In genomic region chr2:225608136-225608535, GRCh38 we compare ENCODE assay signal across 28 cellular contexts.
"Had no signal": no experiment of that assay in that cellular context is flagged by ENCODE, and none has a peak within 500 bp of the region (broad histone marks: within the 10 kb centered on the region; RNA-seq: fewer than 3 reads in every experiment).

No MANE protein-coding gene starts in this region.

- H3K4me1 ChIP-seq: stomach, suprapubic skin, testis, thyroid gland, tibial artery, tibial nerve, transverse colon, upper lobe of left lung, upper lobe of right lung, uterus, vagina had no signal

- DNase-seq: stimulated activated CD4-positive, alpha-beta T cell treated with anti-CD3 and anti-CD28 coated beads, Interleukin-2, amount 100 ng/mL, for 48 hours; stimulated activated CD4-positive, alpha-beta T cell treated with anti-CD3 and anti-CD28 coated beads, Interleukin-4, amount 100 ng/mL, for 1 hour; stimulated activated CD4-positive, alpha-beta T cell treated with anti-CD3 and anti-CD28 coated beads, Interleukin-4, amount 100 ng/mL, for 24 hours; stimulated activated CD4-positive, alpha-beta T cell treated with anti-CD3 and anti-CD28 coated beads, Interleukin-4, amount 100 ng/mL, for 4 hours; stimulated activated CD8-positive, alpha-beta memory T cell treated with anti-CD3 and anti-CD28 coated beads, Interleukin-4, amount 100 ng/mL, for 48 hours; stimulated activated naive B cell treated with anti-CD40 and anti-IgM and Interleukin-4, amounts not matched to agents 10 μg/mL and 1 μg/mL and 100 μg/mL, for 72 hours; stimulated activated naive CD4-positive, alpha-beta T cell; stimulated activated naive CD4-positive, alpha-beta T cell treated with Interleukin-2 at 50 U/mL for 16 hours; stimulated activated naive CD8-positive, alpha-beta T cell treated with anti-CD3 and anti-CD28 coated beads, Interleukin-15, amount 100 ng/mL, for 72 hours; stimulated activated naive CD8-positive, alpha-beta T cell treated with anti-CD3 and anti-CD28 coated beads, Interleukin-15, Interleukin-2, amounts not matched to agents 100 U/mL and 50 U/mL, for 24 hours; stomach; substantia nigra; testis; thyroid gland; tibial artery; transverse colon; trophoblast cell; upper lobe of left lung; upper lobe of right lung; uterus had no signal

- H3K27me3 ChIP-seq: stomach, suprapubic skin, testis, thyroid gland, tibial artery, tibial nerve, transverse colon, upper lobe of left lung, upper lobe of right lung, uterus, vagina had no signal

- H3K9me3 Mint-ChIP-seq: stimulated activated memory B cell treated with anti-CD40 and anti-IgM and Interleukin-4, amounts not matched to agents 10 μg/mL and 1 μg/mL and 100 μg/mL, for 72 hours; stimulated activated naive CD8-positive, alpha-beta T cell treated with anti-CD3 and anti-CD28 coated beads, Interleukin-15, amount 100 ng/mL, for 72 hours; stimulated activated naive CD8-positive, alpha-beta T cell treated with anti-CD3 and anti-CD28 coated beads, Interleukin-15, Interleukin-2, amounts not matched to agents 100 ng/mL and 50 ng/mL, for 24 hours; type B pancreatic cell had no signal

- H3K27ac ChIP-seq: stomach, suprapubic skin, testis, thoracic aorta, thyroid gland, tibial artery, tibial nerve, transverse colon, upper lobe of left lung, upper lobe of right lung, uterus, vagina had no signal

- H3K4me3 ChIP-seq: stomach, suprapubic skin, testis, thoracic aorta, thyroid gland, tibial artery, tibial nerve, transverse colon, upper lobe of left lung, upper lobe of right lung, uterus, vagina had no signal

- H3K36me3 Mint-ChIP-seq: stimulated activated effector memory CD8-positive, alpha-beta T cell treated with anti-CD3 and anti-CD28 coated beads, Interleukin-12 subunit alpha, Interleukin-12 subunit beta, amount 100 ng/mL, for 72 hours; stimulated activated memory B cell treated with anti-CD40 and anti-IgM and Interleukin-4, amounts not matched to agents 10 μg/mL and 1 μg/mL and 100 μg/mL, for 72 hours; stimulated activated naive B cell treated with anti-CD40 and anti-IgM and Interleukin-4, amounts not matched to agents 10 μg/mL and 1 μg/mL and 100 μg/mL, for 72 hours; type B pancreatic cell had no signal

- H3K4me1 Mint-ChIP-seq: stimulated activated effector memory CD8-positive, alpha-beta T cell treated with anti-CD3 and anti-CD28 coated beads, Interleukin-12 subunit alpha, Interleukin-12 subunit beta, amount 100 ng/mL, for 72 hours; stimulated activated memory B cell treated with anti-CD40 and anti-IgM and Interleukin-4, amounts not matched to agents 10 μg/mL and 1 μg/mL and 100 μg/mL, for 72 hours; stimulated activated naive B cell treated with anti-CD40 and anti-IgM and Interleukin-4, amounts not matched to agents 10 μg/mL and 1 μg/mL and 100 μg/mL, for 72 hours; stimulated activated naive CD8-positive, alpha-beta T cell treated with anti-CD3 and anti-CD28 coated beads, Interleukin-15, amount 100 ng/mL, for 72 hours had no signal

- H3K4me3 Mint-ChIP-seq: stimulated activated effector memory CD8-positive, alpha-beta T cell treated with anti-CD3 and anti-CD28 coated beads, Interleukin-12 subunit alpha, Interleukin-12 subunit beta, amount 100 ng/mL, for 72 hours; stimulated activated memory B cell treated with anti-CD40 and anti-IgM and Interleukin-4, amounts not matched to agents 10 μg/mL and 1 μg/mL and 100 μg/mL, for 72 hours; stimulated activated naive B cell treated with anti-CD40 and anti-IgM and Interleukin-4, amounts not matched to agents 10 μg/mL and 1 μg/mL and 100 μg/mL, for 72 hours; stimulated activated naive CD8-positive, alpha-beta T cell treated with anti-CD3 and anti-CD28 coated beads, Interleukin-15, amount 100 ng/mL, for 72 hours; stimulated activated naive CD8-positive, alpha-beta T cell treated with anti-CD3 and anti-CD28 coated beads, Interleukin-15, Interleukin-2, amounts not matched to agents 100 ng/mL and 50 ng/mL, for 24 hours; type B pancreatic cell had no signal

- H3K27me3 Mint-ChIP-seq: stimulated activated memory B cell treated with anti-CD40 and anti-IgM and Interleukin-4, amounts not matched to agents 10 μg/mL and 1 μg/mL and 100 μg/mL, for 72 hours; stimulated activated naive B cell treated with anti-CD40 and anti-IgM and Interleukin-4, amounts not matched to agents 10 μg/mL and 1 μg/mL and 100 μg/mL, for 72 hours; stimulated activated naive CD8-positive, alpha-beta T cell treated with anti-CD3 and anti-CD28 coated beads, Interleukin-15, Interleukin-2, amounts not matched to agents 100 ng/mL and 50 ng/mL, for 24 hours; type B pancreatic cell had no signal

- H3K9me3 ChIP-seq: stomach, suprapubic skin, testis, thoracic aorta, thyroid gland, tibial artery, tibial nerve, transverse colon, upper lobe of left lung, upper lobe of right lung, uterus, vagina had no signal

- ATAC-seq: stimulated activated effector memory CD8-positive, alpha-beta T cell treated with anti-CD3 and anti-CD28 coated beads, Interleukin-12 subunit alpha, Interleukin-12 subunit beta, amount 100 ng/mL, for 72 hours; stimulated activated memory B cell treated with anti-CD40 and anti-IgM and Interleukin-4, amounts not matched to agents 10 μg/mL and 1 μg/mL and 100 μg/mL, for 72 hours; stimulated activated naive B cell treated with anti-CD40 and anti-IgM and Interleukin-4, amounts not matched to agents 10 μg/mL and 1 μg/mL and 100 μg/mL, for 72 hours; stimulated activated naive CD8-positive, alpha-beta T cell treated with anti-CD3 and anti-CD28 coated beads, Interleukin-15, amount 100 ng/mL, for 72 hours; stimulated activated naive CD8-positive, alpha-beta T cell treated with anti-CD3 and anti-CD28 coated beads, Interleukin-15, Interleukin-2, amounts not matched to agents 100 U/mL and 50 U/mL, for 24 hours; upper lobe of right lung had no signal

- H3K27ac Mint-ChIP-seq: stimulated activated effector memory CD8-positive, alpha-beta T cell treated with anti-CD3 and anti-CD28 coated beads, Interleukin-12 subunit alpha, Interleukin-12 subunit beta, amount 100 ng/mL, for 72 hours; stimulated activated memory B cell treated with anti-CD40 and anti-IgM and Interleukin-4, amounts not matched to agents 10 μg/mL and 1 μg/mL and 100 μg/mL, for 72 hours; stimulated activated naive B cell treated with anti-CD40 and anti-IgM and Interleukin-4, amounts not matched to agents 10 μg/mL and 1 μg/mL and 100 μg/mL, for 72 hours; stimulated activated naive CD8-positive, alpha-beta T cell treated with anti-CD3 and anti-CD28 coated beads, Interleukin-15, amount 100 ng/mL, for 72 hours; stimulated activated naive CD8-positive, alpha-beta T cell treated with anti-CD3 and anti-CD28 coated beads, Interleukin-15, Interleukin-2, amounts not matched to agents 100 ng/mL and 50 ng/mL, for 24 hours; type B pancreatic cell had no signal

- H3K36me3 ChIP-seq: stomach, suprapubic skin, thoracic aorta, thyroid gland, tibial artery, tibial nerve, transverse colon, upper lobe of left lung, upper lobe of right lung, uterus, vagina had no signal
